Comparison of ENCODE assay signal across 33 cellular contexts in the genomic region with DNA sequence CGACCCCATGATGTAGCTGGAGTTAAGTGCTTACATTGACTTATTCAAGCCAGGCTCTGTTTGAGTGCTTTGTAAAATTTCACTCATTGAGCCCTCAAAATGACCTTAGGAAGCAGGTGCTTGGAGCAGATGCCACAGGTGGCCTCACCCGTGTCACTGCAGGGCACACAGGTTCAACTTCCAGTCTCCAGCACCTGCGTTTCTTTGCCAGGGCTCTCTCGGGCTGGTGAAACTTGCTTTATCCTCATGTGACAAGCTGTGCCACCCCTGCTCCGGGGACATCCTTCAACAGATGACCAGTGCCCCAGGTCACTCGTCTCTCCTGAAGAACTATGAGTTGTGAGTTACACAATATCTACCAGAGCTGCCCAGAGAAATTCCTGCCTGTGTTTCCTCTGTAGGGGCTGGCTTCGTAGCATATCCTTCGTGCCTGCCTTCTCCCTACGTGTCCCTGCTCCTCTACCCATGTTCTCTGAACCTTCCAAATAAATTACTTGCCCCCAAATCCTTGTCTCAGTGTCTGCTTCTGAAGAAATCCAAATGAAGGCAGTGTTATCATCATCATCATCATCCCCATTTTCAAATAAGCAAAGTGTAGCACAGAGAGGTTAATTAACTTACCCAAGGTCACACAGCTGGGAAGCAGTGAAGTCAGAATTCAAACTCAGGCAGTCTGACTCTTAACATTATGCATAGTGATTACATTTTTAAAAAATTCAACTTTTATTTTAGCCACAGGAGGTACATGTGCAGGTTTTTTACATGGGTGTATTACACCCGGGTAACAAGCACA.
"Had no signal": no experiment of that assay in that cellular context is flagged by ENCODE, and none has a peak within 500 bp of the region (broad histone marks: within the 10 kb centered on the region; RNA-seq: fewer than 3 reads in every experiment).

No MANE protein-coding gene starts in this region.

- ATAC-seq: activated CD4-positive, CD25-positive, alpha-beta regulatory T cell treated with anti-CD3 and anti-CD28 coated beads, Interleukin-2, amount 50 U/mL, for 24 hours; left ventricle myocardium superior; pancreas; sciatic nerve; stimulated activated naive CD8-positive, alpha-beta T cell treated with anti-CD3 and anti-CD28 coated beads, Interleukin-15, Interleukin-2, amounts not matched to agents 100 U/mL and 50 U/mL, for 24 hours had no signal

- DNase-seq: activated CD4-positive, alpha-beta memory T cell treated with anti-CD3 and anti-CD28 coated beads for 36 hours; activated CD4-positive, alpha-beta T cell treated with anti-CD3 and anti-CD28 coated beads for 48 hours; activated CD8-positive, alpha-beta memory T cell treated with anti-CD3 and anti-CD28 coated beads, Interleukin-2, amount 50 U/mL, for 48 hours; activated gamma-delta T cell; activated naive CD4-positive, alpha-beta T cell treated with anti-CD3 and anti-CD28 coated beads, Interleukin-2, amount 10 ng/mL, durations not matched to agents 7 days and 5 days; activated naive CD8-positive, alpha-beta T cell treated with anti-CD3 and anti-CD28 coated beads, Interleukin-2, amount 10 ng/mL, durations not matched to agents 7 days and 5 days; activated T-cell treated with anti-CD3 and anti-CD28 coated beads, Interleukin-2, amount 50 U/mL, for 24 hours; cerebellar nuclear complex; colonic mucosa; effector CD8-positive, alpha-beta T cell; esophagus squamous epithelium; foreskin melanocyte; left ventricle myocardium superior; mammary epithelial cell; nucleus accumbens; pancreas; retina; stimulated activated CD4-positive, alpha-beta T cell treated with anti-CD3 and anti-CD28 coated beads, Interleukin-12 subunit alpha, Interleukin-12 subunit beta, amount 100 ng/mL, for 4 hours; stimulated activated CD4-positive, alpha-beta T cell treated with anti-CD3 and anti-CD28 coated beads, Interleukin-4, amount 100 ng/mL, for 1 hour; stimulated activated naive CD8-positive, alpha-beta T cell treated with anti-CD3 and anti-CD28 coated beads, Interleukin-15, Interleukin-2, amounts not matched to agents 100 U/mL and 50 U/mL, for 24 hours; testis; trophoblast cell had no signal

- H3K27ac ChIP-seq: ascending aorta, cardiac muscle cell, colonic mucosa, epithelial cell of prostate, esophagus squamous epithelium, pancreas, prostate gland, skin epidermis, testis, VCaP had no signal

- H3K27me3 ChIP-seq: ascending aorta, cardiac muscle cell, colonic mucosa, esophagus squamous epithelium, testis had no signal

- H3K4me3 ChIP-seq: ascending aorta, cardiac muscle cell, colonic mucosa, esophagus squamous epithelium, pancreas, prostate gland, skin epidermis, testis had no signal

- FAIRE-seq: endometrium, islet of Langerhans, pancreas, urothelium cell line had no signal

- H3K36me3 ChIP-seq: ascending aorta, cardiac muscle cell, colonic mucosa, esophagus squamous epithelium, pancreas, prostate gland had no signal

- H3K4me1 ChIP-seq: ascending aorta, colonic mucosa, esophagus squamous epithelium, pancreas, prostate gland, testis had no signal

- H3K9me3 ChIP-seq: ascending aorta, colonic mucosa, esophagus squamous epithelium, pancreas, prostate gland, testis had no signal
